In the genomic region with DNA sequence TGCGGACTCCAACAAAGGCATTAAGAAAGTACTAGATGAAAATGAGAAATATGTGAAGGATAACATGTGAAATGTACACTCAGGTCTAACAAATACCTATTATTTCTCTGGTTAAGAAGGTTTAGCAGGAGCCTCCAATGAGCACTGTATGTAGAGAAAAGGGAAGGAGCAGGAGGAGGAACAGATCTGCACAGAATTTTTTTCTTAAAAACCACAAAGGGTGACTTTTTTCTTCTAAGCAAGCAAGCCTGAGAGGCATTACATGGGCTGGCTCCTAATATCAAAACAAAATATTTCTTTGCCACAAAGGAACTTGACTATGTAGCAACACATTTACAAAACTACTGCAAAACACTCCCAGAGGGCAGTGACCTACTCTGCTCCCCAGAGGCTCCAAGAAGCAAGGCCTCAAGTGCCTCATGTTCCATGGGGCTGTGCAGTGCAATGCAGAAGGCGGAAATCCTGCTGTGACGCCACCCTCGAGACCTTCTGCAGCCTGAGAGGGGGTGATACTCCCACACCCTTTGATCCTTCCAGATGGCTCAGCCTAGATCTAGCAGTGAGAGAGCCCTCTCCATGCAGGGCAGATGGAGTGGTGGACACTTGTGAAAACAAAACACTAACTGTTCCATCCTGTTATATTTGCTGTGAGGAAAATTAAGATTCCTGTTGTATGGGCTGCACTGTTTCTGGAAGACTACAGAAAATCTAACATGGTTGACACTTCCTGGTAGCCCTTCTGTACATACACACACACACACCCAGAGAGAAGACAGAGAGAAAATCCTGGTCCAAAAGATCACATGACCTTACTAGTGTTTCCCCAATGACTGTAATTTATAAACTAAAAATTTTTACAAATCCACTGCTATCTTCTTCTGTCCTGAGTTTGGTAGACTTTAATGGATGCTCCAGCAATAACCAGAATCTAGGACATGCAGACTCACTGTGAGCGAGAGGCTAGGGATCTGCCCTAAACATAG, we compare ENCODE assay signal across 8 cellular contexts. TPM values are rescaled to one million over a fixed set of nuclear protein-coding genes. Genes with fewer than 3 reads are reported as not detected.
DNase-seq lines count a peak whose midpoint lies in the region; ATAC-seq, FAIRE-seq and TF ChIP-seq lines count a peak whose summit lies in the region.

No MANE protein-coding gene starts in this region.

- WGBS in K562 (ENCODE audit: insufficient coverage, low coverage, missing lambda C conversion rate) = 45% methylated on average over 5 of the region's 5 CpGs

- no peaks in the 10 kb centered on the region for H4K20me1 ChIP-seq in K562 (replicated peaks; ENCODE audit: control insufficient read depth, insufficient read depth, low read length)

- intact Hi-C loops in activated naive CD4-positive, alpha-beta T cell treated with anti-CD3 and anti-CD28 coated beads for 36 hours (cut with micrococcal nuclease) = no loop called here
- intact Hi-C loops in K562 (cut with micrococcal nuclease) (loop anchor here (2.0 kb wide), 1 partner anchor 40 kb away; no protein-coding TSS in a partner anchor), left lung (cut with DNase I) (no loop called here)

- DNase-seq in activated naive CD4-positive, alpha-beta T cell treated with anti-CD3 and anti-CD28 coated beads for 36 hours = no peak
- DNase-seq in K562 (ENCODE audit: extremely low read depth in 1 of 4, low spot score in 3 of 4) (peak; percentile 69 to 93 (median 82)), left lung (peak; percentile 83 to 85), type B pancreatic cell (ENCODE audit: extremely low spot score, unreplicated experiment) (no peak), 8988T (no peak), RKO (ENCODE audit: low spot score) (no peak)

- peak overlapping the region in 1 of 2 experiments; percentile 7; a peak in 1 of 4 replicates for H3K9ac ChIP-seq in K562 (ENCODE audit: insufficient read depth in 1 of 2, low read depth in 2 of 2, low read length in 2 of 2)

- POLR2A ChIA-PET in K562 (lab: Yijun Ruan, JAX) = no interaction called here

- H3K27ac Mint-ChIP-seq in activated naive CD4-positive, alpha-beta T cell treated with anti-CD3 and anti-CD28 coated beads, Interleukin-2, amount 50 U/mL, for 24 hours = peak overlapping the region; percentile 41
- no peak overlapping the region for H3K27ac Mint-ChIP-seq in activated naive CD4-positive, alpha-beta T cell treated with anti-CD3 and anti-CD28 coated beads for 36 hours
- peak overlapping the region; percentile 31 for H3K27ac Mint-ChIP-seq in type B pancreatic cell

- peaks cover 19% of the 10 kb centered on the region for H3K36me3 Mint-ChIP-seq in activated naive CD4-positive, alpha-beta T cell treated with anti-CD3 and anti-CD28 coated beads, Interleukin-2, amount 50 U/mL, for 24 hours
- H3K36me3 Mint-ChIP-seq in activated naive CD4-positive, alpha-beta T cell treated with anti-CD3 and anti-CD28 coated beads for 36 hours (ENCODE audit: low read depth) = peaks cover 23% of the 10 kb centered on the region
- peaks cover 24% of the 10 kb centered on the region for H3K36me3 Mint-ChIP-seq in type B pancreatic cell

- peaks cover 8 to 52% of the 10 kb centered on the region in 2 experiments; a peak in 4 of 5 replicates for H3K4me1 ChIP-seq in K562 (replicated peaks in 1 of 2; ENCODE audit: control insufficient read depth in 2 of 2, insufficient read depth in 2 of 2, low read length in 2 of 2)
- peaks cover 0 to 75% of the 10 kb centered on the region in 2 donors for H3K4me1 ChIP-seq in left lung

- H3K4me3 ChIP-seq in K562 = no peak overlapping the region
- no peak overlapping the region for H3K4me3 ChIP-seq in left lung

- H3K27me3 ChIP-seq in K562 (ENCODE audit: control insufficient read depth in 2 of 2, insufficient read depth in 2 of 2, low read length in 2 of 2) (no peaks in the 10 kb centered on the region), left lung (no peaks in the 10 kb centered on the region)

- TF ChIP-seq RAD21 in K562 (CRISPR knock-in tag; conservative IDR thresholded peaks at IDR 0.05 in 1 of 2, IDR thresholded peaks at IDR 0.05 in 1 of 2) = peak in 1 of 2 experiments; percentile 37; a peak in 2 of 4 replicates

- peak; percentile 73; the same call in 1 of the 2 replicates for TF ChIP-seq EP300 in K562 (IDR thresholded peaks at IDR 0.05; ENCODE audit: low read length)

- peak; percentile 27; the same call in 1 of the 2 replicates for TF ChIP-seq POLR2A in K562 (conservative IDR thresholded peaks at IDR 0.05)

- no peak overlapping the region for H3K4me3 Mint-ChIP-seq in activated naive CD4-positive, alpha-beta T cell treated with anti-CD3 and anti-CD28 coated beads, Interleukin-2, amount 50 U/mL, for 24 hours
- H3K4me3 Mint-ChIP-seq in activated naive CD4-positive, alpha-beta T cell treated with anti-CD3 and anti-CD28 coated beads for 36 hours = no peak overlapping the region
- no peak overlapping the region for H3K4me3 Mint-ChIP-seq in type B pancreatic cell

- peaks cover 10% of the 10 kb centered on the region for H3K79me2 ChIP-seq in K562 (ENCODE audit: control insufficient read depth, insufficient read depth, low read length)

- CTCF ChIA-PET in activated naive CD4-positive, alpha-beta T cell treated with anti-CD3 and anti-CD28 coated beads for 36 hours (lab: Charles Lee) = interaction anchor here (0.7 kb wide), 1 partner anchor 189 kb away, joined by 3 read pairs; no protein-coding TSS in a partner anchor
- CTCF ChIA-PET in K562 (lab: Yijun Ruan, JAX; ENCODE audit: low intra/inter-chr PET ratio) = no interaction called here

- peak; percentile 84 for FAIRE-seq in K562 (lab: Jason Lieb, UNC)

- H3K27ac ChIP-seq in K562 (ENCODE audit: extremely low read depth, low read depth, low read length) = peak overlapping the region; percentile 7
- peak overlapping the region; percentile 49 to 88 for H3K27ac ChIP-seq in left lung

- H3K27me3 Mint-ChIP-seq in activated naive CD4-positive, alpha-beta T cell treated with anti-CD3 and anti-CD28 coated beads, Interleukin-2, amount 50 U/mL, for 24 hours = no peaks in the 10 kb centered on the region
- H3K27me3 Mint-ChIP-seq in activated naive CD4-positive, alpha-beta T cell treated with anti-CD3 and anti-CD28 coated beads for 36 hours (ENCODE audit: low read depth) = no peaks in the 10 kb centered on the region
- H3K27me3 Mint-ChIP-seq in type B pancreatic cell = no peaks in the 10 kb centered on the region

- in situ Hi-C loops in K562 (cut with MboI) = no loop called here

- no peak overlapping the region for H2AFZ ChIP-seq in K562 (ENCODE audit: low read depth, low read length)

- H3K4me2 ChIP-seq in K562 (ENCODE audit: insufficient read depth, low read length) = peak overlapping the region; percentile 20

- no TSS peak for BruUV-seq in K562 (replicated peaks; lab: Mats Ljungman, UMichigan)

- H3K9me3 ChIP-seq in K562 (replicated peaks; ENCODE audit: control insufficient read depth, insufficient read depth, low read depth, low read length) = no peaks in the 10 kb centered on the region
- no peaks in the 10 kb centered on the region for H3K9me3 ChIP-seq in left lung

- H3K4me1 Mint-ChIP-seq in activated naive CD4-positive, alpha-beta T cell treated with anti-CD3 and anti-CD28 coated beads, Interleukin-2, amount 50 U/mL, for 24 hours = peaks cover 16% of the 10 kb centered on the region
- peaks cover 13% of the 10 kb centered on the region for H3K4me1 Mint-ChIP-seq in activated naive CD4-positive, alpha-beta T cell treated with anti-CD3 and anti-CD28 coated beads for 36 hours (ENCODE audit: low read depth)
- H3K4me1 Mint-ChIP-seq in type B pancreatic cell (ENCODE audit: unreplicated experiment) = peaks cover 16% of the 10 kb centered on the region

- TF ChIP-seq CTCF in K562 (IDR thresholded peaks at IDR 0.05 in 2 of 3, conservative IDR thresholded peaks at IDR 0.05 in 1 of 3; ENCODE audit: insufficient read depth in 2 of 3, low read depth in 1 of 3, low read length in 3 of 3) = peak in 2 of 3 experiments; percentile 13 to 18; a peak in 2 of 6 replicates
- TF ChIP-seq CTCF in left lung (IDR thresholded peaks at IDR 0.05) = no peak
- no peak for TF ChIP-seq CTCF in type B pancreatic cell (conservative IDR thresholded peaks at IDR 0.05)

- H3K9me3 Mint-ChIP-seq in activated naive CD4-positive, alpha-beta T cell treated with anti-CD3 and anti-CD28 coated beads, Interleukin-2, amount 50 U/mL, for 24 hours = no peaks in the 10 kb centered on the region
- no peaks in the 10 kb centered on the region for H3K9me3 Mint-ChIP-seq in activated naive CD4-positive, alpha-beta T cell treated with anti-CD3 and anti-CD28 coated beads for 36 hours
- H3K9me3 Mint-ChIP-seq in type B pancreatic cell = no peaks in the 10 kb centered on the region

- H3K36me3 ChIP-seq in K562 (ENCODE audit: control insufficient read depth, insufficient read depth, low read length) (peaks cover 85% of the 10 kb centered on the region), left lung (peaks cover 0 to 15% of the 10 kb centered on the region in 2 donors)

- ATAC-seq in K562 (peak; percentile 84), left lung (peak; percentile 87), HG02870 (IDR thresholded peaks at IDR 0.05; ENCODE audit: unreplicated experiment) (no peak)

- no peaks in the 10 kb centered on the region for H3K9me1 ChIP-seq in K562 (ENCODE audit: control insufficient read depth, insufficient read depth, low read length)

RNA-seq across cellular contexts. Expression of a gene that starts 36.0 kb away (rescaled TPM):
- total RNA-seq in activated naive CD4-positive, alpha-beta T cell treated with anti-CD3 and anti-CD28 coated beads for 36 hours = 10 to 100 TPM; 11.7 to 13.8 TPM
- total RNA-seq in K562 (2011; cell fraction: chromatin; rRNA removed; ENCODE audit: low replicate concordance) = 9.6 and 43.3 TPM in 2 replicates
- total RNA-seq in K562 (2011; cell fraction: nucleolus; rRNA removed) = 62.9 and 65.8 TPM in 2 replicates
- total RNA-seq in K562 (2011; cell fraction: nucleoplasm; rRNA removed) = 33.6 and 43.7 TPM in 2 replicates
- total RNA-seq in K562 (2014; rRNA removed) (31.8 and 42.1 TPM in 2 replicates), K562 (2014; rRNA removed; fragmentation: Illumina TruSeq; extraction: Trizol) (4.6 and 6.5 TPM in 2 replicates), K562 (2015; rRNA removed; fragmentation: Illumina TruSeq; extraction: Trizol) (18.2 and 21.9 TPM in 2 replicates), K562 (2021) (30.1 and 35.5 TPM in 2 replicates), left lung (10 to 100 TPM; 35.7 to 38.9 TPM), type B pancreatic cell (ENCODE audit: low replicate concordance) (16.0 and 20.8 TPM in 2 replicates)
- polyA plus RNA-seq in K562 (2011; rRNA removed) (29.1 and 74.4 TPM in 2 replicates), K562 (2014; fragmentation: Illumina TruSeq; extraction: Trizol) (20.9 and 39.0 TPM in 2 replicates), K562 (2014; fragmentation: Nextera tagmentation; extraction: Ambion mirVana) (10 to 100 TPM; 13.1 to 13.7 TPM), K562 (2014; rRNA removed) (34.9 and 36.7 TPM in 2 replicates)
- polyA plus RNA-seq in K562 (2011; cell fraction: cytosol; rRNA removed) = 106 and 151 TPM in 2 replicates
- 87.3 and 88.9 TPM in 2 replicates for polyA plus RNA-seq in K562 (2011; cell fraction: nucleus; rRNA removed)
- polyA plus RNA-seq in K562 (2012) = 43.9 and 73.7 TPM in 2 replicates
- polyA minus RNA-seq in K562 (2011; rRNA and poly(A)+ RNA removed) = 10.5 and 14.6 TPM in 2 replicates
- 18.3 and 35.8 TPM in 2 replicates for polyA minus RNA-seq in K562 (2011; cell fraction: cytosol; rRNA and poly(A)+ RNA removed)
- 43.4 and 63.9 TPM in 2 replicates for polyA minus RNA-seq in K562 (2011; cell fraction: nucleus; rRNA and poly(A)+ RNA removed)

RNA-seq across cellular contexts. Expression of a gene that starts 48.2 kb away (rescaled TPM):
- 100 to 1,000 TPM; 705 to 712 TPM for total RNA-seq in activated naive CD4-positive, alpha-beta T cell treated with anti-CD3 and anti-CD28 coated beads for 36 hours
- 30.6 and 67.6 TPM in 2 replicates for total RNA-seq in K562 (2011; cell fraction: chromatin; rRNA removed; ENCODE audit: low replicate concordance)
- 97.4 and 98.8 TPM in 2 replicates for total RNA-seq in K562 (2011; cell fraction: nucleolus; rRNA removed)
- total RNA-seq in K562 (2011; cell fraction: nucleoplasm; rRNA removed) = 112 and 202 TPM in 2 replicates
- total RNA-seq in K562 (2014; rRNA removed) (1,004 and 1,256 TPM in 2 replicates), K562 (2014; rRNA removed; fragmentation: Illumina TruSeq; extraction: Trizol) (270 and 326 TPM in 2 replicates), K562 (2015; rRNA removed; fragmentation: Illumina TruSeq; extraction: Trizol) (594 and 609 TPM in 2 replicates), K562 (2021) (1,947 and 1,950 TPM in 2 replicates), left lung (100 to 1,000 TPM in 1 of 2 donors, 10 to 100 TPM in 1; 75.1 to 137 TPM), type B pancreatic cell (ENCODE audit: low replicate concordance) (244 and 355 TPM in 2 replicates)
- polyA plus RNA-seq in K562 (2011; rRNA removed) (205 and 451 TPM in 2 replicates), K562 (2014; fragmentation: Illumina TruSeq; extraction: Trizol) (1,608 and 1,897 TPM in 2 replicates), K562 (2014; fragmentation: Nextera tagmentation; extraction: Ambion mirVana) (10 to 100 TPM; 27.8 to 58.8 TPM), K562 (2014; rRNA removed) (1,026 and 1,125 TPM in 2 replicates)
- 348 and 767 TPM in 2 replicates for polyA plus RNA-seq in K562 (2011; cell fraction: cytosol; rRNA removed)
- 229 and 367 TPM in 2 replicates for polyA plus RNA-seq in K562 (2011; cell fraction: nucleus; rRNA removed)
- 830 and 1,263 TPM in 2 replicates for polyA plus RNA-seq in K562 (2012)
- polyA minus RNA-seq in K562 (2011; rRNA and poly(A)+ RNA removed) = 66.3 and 71.3 TPM in 2 replicates
- polyA minus RNA-seq in K562 (2011; cell fraction: cytosol; rRNA and poly(A)+ RNA removed) = 364 and 449 TPM in 2 replicates
- polyA minus RNA-seq in K562 (2011; cell fraction: nucleus; rRNA and poly(A)+ RNA removed) = 49.0 and 60.6 TPM in 2 replicates

Comparison
In these comparisons a context has a peak if more than half of its experiments do, and no peak if none do; other contexts are left out.
1. DNase-seq: peak in K562 (4 of 4) and left lung (2 of 2); none in activated naive CD4-positive, alpha-beta T cell treated with anti-CD3 and anti-CD28 coated beads for 36 hours (single experiment), type B pancreatic cell (single experiment), 8988T (single experiment) and RKO (single experiment).
2. CTCF ChIP-seq: peak in K562 (2 of 3); none in left lung (0 of 2) and type B pancreatic cell (single experiment).